ENCODE assay signal across 1 cellular context in the genomic region with DNA sequence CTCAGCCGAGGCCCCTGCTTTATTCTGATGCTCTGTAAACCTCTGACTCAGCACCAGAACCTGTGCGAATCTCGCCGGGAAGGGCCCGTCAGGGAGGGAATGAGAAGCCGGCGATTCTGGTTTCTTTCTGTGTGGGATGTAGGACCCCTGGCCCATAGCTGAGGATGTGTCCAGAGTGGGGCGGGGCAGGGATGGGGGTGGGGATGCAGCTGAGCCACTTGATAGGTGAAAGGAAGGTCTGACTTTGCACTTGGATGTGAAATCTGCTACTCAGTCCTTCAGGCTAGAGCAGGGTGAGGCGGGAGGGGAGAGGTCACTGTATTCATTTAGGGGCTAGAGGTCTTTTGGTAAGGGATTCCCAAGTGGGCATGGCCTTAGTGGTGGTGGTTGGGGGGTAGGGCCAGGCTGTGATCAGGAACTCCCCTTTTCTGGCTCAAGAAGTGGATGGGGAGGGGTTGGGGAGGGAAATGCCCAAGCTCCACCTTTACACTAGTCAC.
TF ChIP-seq lines count a peak whose summit lies in the region.

No MANE protein-coding gene starts in this region.

TF ChIP-seq in H1, 55 proteins besides CTCF, POLR2A, EP300 and RAD21:
- TF ChIP-seq EGR1 (IDR thresholded peaks at IDR 0.05; ENCODE audit: borderline replicate concordance, low read depth, low read length) (no peak), RFX5 (IDR thresholded peaks at IDR 0.05; ENCODE audit: borderline replicate concordance, low read depth, low read length) (no peak), YY1 (IDR thresholded peaks at IDR 0.05; ENCODE audit: low read depth, low read length) (no peak), KDM1A (IDR thresholded peaks at IDR 0.05; ENCODE audit: borderline replicate concordance, low read length) (no peak), TCF12 (IDR thresholded peaks at IDR 0.05; ENCODE audit: low read depth, low read length) (no peak), HDAC2 (IDR thresholded peaks at IDR 0.05; ENCODE audit: borderline replicate concordance in 1 of 2, low read depth in 2 of 2, low read length in 2 of 2) (no peak), PHF8 (conservative IDR thresholded peaks at IDR 0.05; ENCODE audit: low read depth, low read length) (no peak), SIX5 (IDR thresholded peaks at IDR 0.05; ENCODE audit: low read depth, low read length) (no peak), RXRA (IDR thresholded peaks at IDR 0.05; ENCODE audit: insufficient read depth, low read depth, low read length) (no peak), FOSL1 (IDR thresholded peaks at IDR 0.05; ENCODE audit: insufficient read depth, low read depth, low read length) (no peak), CBX5 (IDR thresholded peaks at IDR 0.05; ENCODE audit: low read depth, low read length) (no peak), CTBP2 (IDR thresholded peaks at IDR 0.05; ENCODE audit: borderline replicate concordance, insufficient read depth, insufficient read length, low read length) (no peak)
- TF ChIP-seq, protein P1, sequence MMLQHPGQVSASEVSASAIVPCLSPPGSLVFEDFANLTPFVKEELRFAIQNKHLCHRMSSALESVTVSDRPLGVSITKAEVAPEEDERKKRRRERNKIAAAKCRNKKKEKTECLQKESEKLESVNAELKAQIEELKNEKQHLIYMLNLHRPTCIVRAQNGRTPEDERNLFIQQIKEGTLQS (IDR thresholded peaks at IDR 0.05; ENCODE audit: insufficient read depth, low read depth, low read length): no peak
- TF ChIP-seq, protein P2, sequence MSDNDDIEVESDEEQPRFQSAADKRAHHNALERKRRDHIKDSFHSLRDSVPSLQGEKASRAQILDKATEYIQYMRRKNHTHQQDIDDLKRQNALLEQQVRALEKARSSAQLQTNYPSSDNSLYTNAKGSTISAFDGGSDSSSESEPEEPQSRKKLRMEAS (IDR thresholded peaks at IDR 0.05): no peak
